21 cellular contexts compared by ENCODE assay signal in the genomic region with DNA sequence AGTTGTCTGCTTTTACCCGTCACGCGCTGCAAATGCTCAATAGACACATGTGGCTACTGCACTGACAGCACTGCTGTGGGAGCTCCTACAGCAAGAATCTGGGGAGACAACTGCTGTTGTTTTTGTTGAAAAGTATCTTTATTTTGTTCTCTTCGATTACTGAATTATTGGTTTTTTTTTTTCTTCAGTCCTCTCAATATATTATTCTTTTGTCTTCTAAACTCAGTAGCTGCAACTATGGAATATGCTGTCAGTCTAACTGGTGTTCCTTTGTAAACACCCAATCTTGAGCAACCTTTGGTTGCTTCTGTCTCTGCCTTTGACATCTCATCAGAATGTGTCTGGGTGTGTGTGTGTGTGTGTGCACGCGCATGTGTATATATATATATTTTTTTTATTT.
"Had no signal": no experiment of that assay in that cellular context is flagged by ENCODE, and none has a peak within 500 bp of the region (broad histone marks: within the 10 kb centered on the region; RNA-seq: fewer than 3 reads in every experiment).

No MANE protein-coding gene starts in this region.

- DNase-seq: Karpas-422, KG1, MG63, NCI-H1092, NCI-H1105 treated with DMSO at 0.1 percent for 48 hours, NCI-H1417 treated with DMSO at 0.1 percent for 48 hours, NCI-H146, NCI-H1694 treated with DMSO at 0.1 percent for 48 hours, NCI-H1930, NCI-H2081, NCI-H2107, NCI-H2227 treated with DMSO at 0.1 percent for 48 hours, NCI-H524, NCI-H526 treated with DMSO at 0.1 percent for 48 hours, NCI-H774, Right ventricle myocardium superior, RPMI8226, SIG-M5 had no signal

- H3K27me3 ChIP-seq: MG63, SJSA1 had no signal

- H3K4me1 ChIP-seq: SJSA1 had no signal

- H3K27ac ChIP-seq: HL-60, SJSA1, SK-N-MC had no signal

- H3K4me3 ChIP-seq: MG63, SJSA1, SK-N-MC had no signal

- H3K9me3 ChIP-seq: MG63, SJSA1 had no signal
